Comparison of ENCODE assay signal across 1 cellular context in genomic region chr16:20918486-20919239, GRCh38.
TF ChIP-seq lines count a peak whose summit lies in the region.

No MANE protein-coding gene starts in this region.

TF ChIP-seq in K562, 482 proteins besides CTCF, POLR2A, EP300 and RAD21 (continued from another document and continues in another):
- peak in 1 of 2 experiments; percentile 69 for TF ChIP-seq AFF1 (IDR thresholded peaks at IDR 0.05; ENCODE audit: low read depth in 1 of 2, partially characterized antibody in 2 of 2)
- TF ChIP-seq, protein P1, sequence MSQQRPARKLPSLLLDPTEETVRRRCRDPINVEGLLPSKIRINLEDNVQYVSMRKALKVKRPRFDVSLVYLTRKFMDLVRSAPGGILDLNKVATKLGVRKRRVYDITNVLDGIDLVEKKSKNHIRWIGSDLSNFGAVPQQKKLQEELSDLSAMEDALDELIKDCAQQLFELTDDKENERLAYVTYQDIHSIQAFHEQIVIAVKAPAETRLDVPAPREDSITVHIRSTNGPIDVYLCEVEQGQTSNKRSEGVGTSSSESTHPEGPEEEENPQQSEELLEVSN (IDR thresholded peaks at IDR 0.05; ENCODE audit: borderline replicate concordance in 1 of 2, extremely low read depth in 1 of 2, insufficient read depth in 1 of 2, insufficient read length in 1 of 2, low read depth in 1 of 2, low read length in 1 of 2, poor library complexity in 1 of 2, severe bottlenecking in 1 of 2), result peak; percentile 34 to 35
- TF ChIP-seq FOXM1 (IDR thresholded peaks at IDR 0.05; ENCODE audit: low read depth), result no peak
- no peak for TF ChIP-seq FOXM1 (CRISPR knock-in tag; IDR thresholded peaks at IDR 0.05; ENCODE audit: low read depth)
- TF ChIP-seq DDX20 (tag; IDR thresholded peaks at IDR 0.05; ENCODE audit: low read depth), result no peak
- TF ChIP-seq, protein P2, sequence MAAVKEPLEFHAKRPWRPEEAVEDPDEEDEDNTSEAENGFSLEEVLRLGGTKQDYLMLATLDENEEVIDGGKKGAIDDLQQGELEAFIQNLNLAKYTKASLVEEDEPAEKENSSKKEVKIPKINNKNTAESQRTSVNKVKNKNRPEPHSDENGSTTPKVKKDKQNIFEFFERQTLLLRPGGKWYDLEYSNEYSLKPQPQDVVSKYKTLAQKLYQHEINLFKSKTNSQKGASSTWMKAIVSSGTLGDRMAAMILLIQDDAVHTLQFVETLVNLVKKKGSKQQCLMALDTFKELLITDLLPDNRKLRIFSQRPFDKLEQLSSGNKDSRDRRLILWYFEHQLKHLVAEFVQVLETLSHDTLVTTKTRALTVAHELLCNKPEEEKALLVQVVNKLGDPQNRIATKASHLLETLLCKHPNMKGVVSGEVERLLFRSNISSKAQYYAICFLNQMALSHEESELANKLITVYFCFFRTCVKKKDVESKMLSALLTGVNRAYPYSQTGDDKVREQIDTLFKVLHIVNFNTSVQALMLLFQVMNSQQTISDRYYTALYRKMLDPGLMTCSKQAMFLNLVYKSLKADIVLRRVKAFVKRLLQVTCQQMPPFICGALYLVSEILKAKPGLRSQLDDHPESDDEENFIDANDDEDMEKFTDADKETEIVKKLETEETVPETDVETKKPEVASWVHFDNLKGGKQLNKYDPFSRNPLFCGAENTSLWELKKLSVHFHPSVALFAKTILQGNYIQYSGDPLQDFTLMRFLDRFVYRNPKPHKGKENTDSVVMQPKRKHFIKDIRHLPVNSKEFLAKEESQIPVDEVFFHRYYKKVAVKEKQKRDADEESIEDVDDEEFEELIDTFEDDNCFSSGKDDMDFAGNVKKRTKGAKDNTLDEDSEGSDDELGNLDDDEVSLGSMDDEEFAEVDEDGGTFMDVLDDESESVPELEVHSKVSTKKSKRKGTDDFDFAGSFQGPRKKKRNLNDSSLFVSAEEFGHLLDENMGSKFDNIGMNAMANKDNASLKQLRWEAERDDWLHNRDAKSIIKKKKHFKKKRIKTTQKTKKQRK (IDR thresholded peaks at IDR 0.05; ENCODE audit: borderline replicate concordance, low read depth, low read length), result no peak
- TF ChIP-seq KDM1A (IDR thresholded peaks at IDR 0.05), result peak; percentile 51 to 83; a peak in 3 of 4 replicates
- no peak for TF ChIP-seq NCOA4 (IDR thresholded peaks at IDR 0.05; ENCODE audit: partially characterized antibody)
- 0 out of 2 replicates have a peak, but pooled peaks have one; percentile 9 for TF ChIP-seq KLF16 (IDR thresholded peaks at IDR 0.05)
- no peak for TF ChIP-seq CCNT2 (IDR thresholded peaks at IDR 0.05; ENCODE audit: borderline replicate concordance, extremely low read depth, insufficient read length, low read depth, low read length)
- no peak for TF ChIP-seq PCBP1 (IDR thresholded peaks at IDR 0.05; ENCODE audit: low read depth, low read length, poor library complexity, severe bottlenecking)
- TF ChIP-seq PHF21A (IDR thresholded peaks at IDR 0.05; ENCODE audit: borderline replicate concordance, low read depth), result peak; percentile 27; the same call in 1 of the 2 replicates
- TF ChIP-seq CBFA2T2 (conservative IDR thresholded peaks at IDR 0.05), result no peak
- 0 out of 2 replicates have a peak, but pooled peaks have one; percentile 18 for TF ChIP-seq C11orf30 (IDR thresholded peaks at IDR 0.05; ENCODE audit: low read depth)
- peak; percentile 83 for TF ChIP-seq ESRRA (IDR thresholded peaks at IDR 0.05; ENCODE audit: borderline replicate concordance, low read depth)
- TF ChIP-seq ARNT (IDR thresholded peaks at IDR 0.05), result peak in 1 of 2 experiments; percentile 71; a peak in 1 of 4 replicates
- no peak for TF ChIP-seq ZNF586 (CRISPR knock-in tag; conservative IDR thresholded peaks at IDR 0.05)
- no peak for TF ChIP-seq ZNF717 (CRISPR knock-in tag; IDR thresholded peaks at IDR 0.05)
- TF ChIP-seq MTA2 (IDR thresholded peaks at IDR 0.05; ENCODE audit: low read depth), result 0 out of 2 replicates have a peak, but pooled peaks have one; percentile 16
- peak; percentile 46; the same call in 1 of the 2 replicates for TF ChIP-seq SMARCE1 (IDR thresholded peaks at IDR 0.05)
- TF ChIP-seq CREM (IDR thresholded peaks at IDR 0.05; ENCODE audit: low read depth), result peak; percentile 37; the same call in 1 of the 2 replicates
- peak; percentile 82 for TF ChIP-seq JUN (IDR thresholded peaks at IDR 0.05; ENCODE audit: borderline replicate concordance, low read depth, low read length)
- TF ChIP-seq JUN (CRISPR knock-in tag; IDR thresholded peaks at IDR 0.05; ENCODE audit: borderline replicate concordance), result no peak
- no peak for TF ChIP-seq ZNF76 (CRISPR knock-in tag; IDR thresholded peaks at IDR 0.05; ENCODE audit: borderline replicate concordance)
- TF ChIP-seq TRIM28 (IDR thresholded peaks at IDR 0.05), result no peak; the same call in 1 of the 2 replicates
- TF ChIP-seq NR2C2 (CRISPR knock-in tag; IDR thresholded peaks at IDR 0.05), result no peak
- peak; percentile 80 for TF ChIP-seq NR2C2 (tag; IDR thresholded peaks at IDR 0.05)
- TF ChIP-seq NEUROD1 (IDR thresholded peaks at IDR 0.05; ENCODE audit: borderline replicate concordance, low read depth, low read length, partially characterized antibody), result peak; percentile 60
- TF ChIP-seq TEAD4 (IDR thresholded peaks at IDR 0.05; ENCODE audit: low read length), result peak; percentile 60; the same call in 1 of the 2 replicates
- no peak for TF ChIP-seq TEAD4 (CRISPR knock-in tag; IDR thresholded peaks at IDR 0.05; ENCODE audit: borderline replicate concordance)
- TF ChIP-seq CBFA2T3 (IDR thresholded peaks at IDR 0.05), result peak; percentile 49; the same call in 1 of the 2 replicates
- TF ChIP-seq RBM39 (optimal IDR thresholded peaks at IDR 0.05; ENCODE audit: low read depth, low read length), result no peak
- peak; percentile 83 for TF ChIP-seq SOX6 (IDR thresholded peaks at IDR 0.05)
- TF ChIP-seq HDAC2 (IDR thresholded peaks at IDR 0.05), result peak; percentile 90
- TF ChIP-seq MTA3 (IDR thresholded peaks at IDR 0.05; ENCODE audit: borderline replicate concordance), result peak; percentile 61; the same call in 1 of the 2 replicates
- TF ChIP-seq NCOA1 (IDR thresholded peaks at IDR 0.05; ENCODE audit: low read depth), result peak; percentile 45; the same call in 1 of the 2 replicates
- TF ChIP-seq PRDM10 (IDR thresholded peaks at IDR 0.05; ENCODE audit: partially characterized antibody), result peak; percentile 31
- peak; percentile 8 to 56; a peak in 2 of 4 replicates for TF ChIP-seq MAZ (CRISPR knock-in tag; conservative IDR thresholded peaks at IDR 0.05 in 1 of 2, IDR thresholded peaks at IDR 0.05 in 1 of 2)
- peak; percentile 99 for TF ChIP-seq ATF3 (IDR thresholded peaks at IDR 0.05)
- TF ChIP-seq ATF3 (CRISPR knock-in tag; conservative IDR thresholded peaks at IDR 0.05), result no peak; the same call in 1 of the 2 replicates
- no peak for TF ChIP-seq EZH2 (IDR thresholded peaks at IDR 0.05; ENCODE audit: borderline replicate concordance, low read depth, low read length)
- TF ChIP-seq TAF9B (IDR thresholded peaks at IDR 0.05; ENCODE audit: partially characterized antibody), result peak; percentile 88
- peak; percentile 91 for TF ChIP-seq JUND (IDR thresholded peaks at IDR 0.05; ENCODE audit: borderline replicate concordance, low read depth, low read length)
- peak; percentile 91; the same call in 2 of the 3 replicates for TF ChIP-seq JUND (tag; IDR thresholded peaks at IDR 0.05; ENCODE audit: borderline replicate concordance, low read depth, low read length)
- TF ChIP-seq FOXJ2 (tag; IDR thresholded peaks at IDR 0.05), result peak; percentile 72; the same call in 1 of the 2 replicates
- TF ChIP-seq CHCHD3 (CRISPR knock-in tag; IDR thresholded peaks at IDR 0.05), result no peak
- TF ChIP-seq THRAP3 (IDR thresholded peaks at IDR 0.05; ENCODE audit: borderline replicate concordance), result no peak
- TF ChIP-seq HDAC1 (IDR thresholded peaks at IDR 0.05), result peak in 1 of 2 experiments; percentile 91; a peak in 2 of 4 replicates
- no peak for TF ChIP-seq CHD4 (IDR thresholded peaks at IDR 0.05; ENCODE audit: insufficient read depth, insufficient replicate concordance, low read depth, low read length, poor library complexity, severe bottlenecking)
- no peak for TF ChIP-seq SREBF2 (CRISPR knock-in tag; IDR thresholded peaks at IDR 0.05)
- no peak for TF ChIP-seq POLR2AphosphoS2 (IDR thresholded peaks at IDR 0.05; ENCODE audit: low read length)
- no peak for TF ChIP-seq KAT7 (CRISPR knock-in tag; IDR thresholded peaks at IDR 0.05; ENCODE audit: borderline replicate concordance)
- peak; percentile 99 for TF ChIP-seq EP400 (IDR thresholded peaks at IDR 0.05)
- TF ChIP-seq ZBTB9 (CRISPR knock-in tag; IDR thresholded peaks at IDR 0.05), result peak; percentile 48; the same call in 1 of the 2 replicates
- peak; percentile 92 for TF ChIP-seq ATF7 (IDR thresholded peaks at IDR 0.05)
- 0 out of 4 replicates have a peak, but pooled peaks of 1 of the 2 experiments have one; percentile 48 for TF ChIP-seq FOXK2 (conservative IDR thresholded peaks at IDR 0.05 in 1 of 2, IDR thresholded peaks at IDR 0.05 in 1 of 2; ENCODE audit: low read depth in 2 of 2)
- TF ChIP-seq ZBTB1 (CRISPR knock-in tag; IDR thresholded peaks at IDR 0.05; ENCODE audit: borderline replicate concordance, low read depth), result no peak
- TF ChIP-seq RAD51 (IDR thresholded peaks at IDR 0.05; ENCODE audit: borderline replicate concordance, low read depth), result peak; percentile 31; the same call in 1 of the 2 replicates
- peak; percentile 44; the same call in 1 of the 2 replicates for TF ChIP-seq MTA1 (IDR thresholded peaks at IDR 0.05; ENCODE audit: borderline replicate concordance)
